ENCODE assay signal across 12 cellular contexts in genomic region chr1:185441608-185442007, GRCh38.
A peak's percentile ranks its signal among the peaks of the same experiment; 100 is the strongest.
DNase-seq lines count a peak whose midpoint lies in the region; ATAC-seq and TF ChIP-seq lines count a peak whose summit lies in the region.
"Had no signal": no experiment of that assay in that cellular context is flagged by ENCODE, and none has a peak within 500 bp of the region (broad histone marks: within the 10 kb centered on the region; RNA-seq: fewer than 3 reads in every experiment).

No MANE protein-coding gene starts in this region.

- H3K27ac ChIP-seq in GM23338 (ENCODE audit: low read depth): no peak overlapping the region
- H3K27ac ChIP-seq: WERI-Rb-1 had no signal

- H3K4me3 Mint-ChIP-seq in GM23338: no peak overlapping the region

- CTCF ChIA-PET in HEK293T (lab: Yijun Ruan, JAX): no interaction called here

- H3K27me3 ChIP-seq in GM23338 (ENCODE audit: insufficient read depth): no peaks in the 10 kb centered on the region

- TF ChIP-seq CTCF in AG10803 (conservative IDR thresholded peaks at IDR 0.05; ENCODE audit: low read length): no peak
- no peak for TF ChIP-seq CTCF in GM23338 (conservative IDR thresholded peaks at IDR 0.05; ENCODE audit: low read depth in 2 of 2)

- H3K36me3 Mint-ChIP-seq in GM23338 (ENCODE audit: low read depth): no peaks in the 10 kb centered on the region

- no peaks in the 10 kb centered on the region for H3K36me3 ChIP-seq in GM23338 (ENCODE audit: insufficient read depth)
- H3K36me3 ChIP-seq: WERI-Rb-1 had no signal

- no peak overlapping the region for H3K27ac Mint-ChIP-seq in GM23338

- H3K79me2 ChIP-seq in GM23338 (replicated peaks; ENCODE audit: insufficient read depth): no peaks in the 10 kb centered on the region

- H4K20me1 ChIP-seq in GM23338 (replicated peaks; ENCODE audit: insufficient read depth): no peaks in the 10 kb centered on the region

- peak; percentile 87 for DNase-seq in AG10803 (ENCODE audit: low read depth)
- peak; percentile 81 for DNase-seq in HS-5 (ENCODE audit: low read depth)
- DNase-seq in amniotic stem cell (lab: John Stamatoyannopoulos, UW): peak; percentile 10
- DNase-seq in left kidney (ENCODE audit: low read depth, low spot score): peak; percentile 56
- no peak for DNase-seq in HEK293T (ENCODE audit: extremely low spot score)
- DNase-seq in NCI-H2171 (lab: John Stamatoyannopoulos, UW): no peak
- no peak for DNase-seq in GM23338 (ENCODE audit: low spot score)
- DNase-seq: activated gamma-delta T cell treated with Interleukin-2 at 50 U/mL for 16 hours, left ventricle myocardium superior, NCI-H1092 had no signal

- no peaks in the 10 kb centered on the region for H3K4me1 ChIP-seq in GM23338 (ENCODE audit: insufficient read depth)

- no peaks in the 10 kb centered on the region for H3K9me3 Mint-ChIP-seq in GM23338

- H3F3A ChIP-seq in GM23338 (replicated peaks; ENCODE audit: low read depth): no peaks in the 10 kb centered on the region

- H2AFZ ChIP-seq in GM23338: no peak overlapping the region

- ATAC-seq in HG02884 (IDR thresholded peaks at IDR 0.05; ENCODE audit: unreplicated experiment) (no peak), GM23338 (no peak)
- ATAC-seq: left ventricle myocardium superior had no signal

- no peak overlapping the region for H3K4me2 ChIP-seq in GM23338

- no peaks in the 10 kb centered on the region for H3K27me3 Mint-ChIP-seq in GM23338 (ENCODE audit: insufficient read depth, low read depth, poor library complexity)

- no peaks in the 10 kb centered on the region for H3K4me1 Mint-ChIP-seq in GM23338

- POLR2A ChIA-PET in HEK293T (lab: Yijun Ruan, JAX): no interaction called here

- H3K9me2 ChIP-seq in GM23338 (ENCODE audit: insufficient read depth): peaks cover 18% of the 10 kb centered on the region

- H3K4me3 ChIP-seq in AG10803 (ENCODE audit: low read length) (no peak overlapping the region), GM23338 (no peak overlapping the region)

TF ChIP-seq in HEK293T, 16 proteins besides CTCF, POLR2A, EP300 and RAD21:
- no peak for TF ChIP-seq L3MBTL2 (conservative IDR thresholded peaks at IDR 0.05)
- no peak for TF ChIP-seq BHLHE40 (IDR thresholded peaks at IDR 0.05; ENCODE audit: borderline replicate concordance)
- TF ChIP-seq ZNF384 (IDR thresholded peaks at IDR 0.05): no peak
- TF ChIP-seq CTBP1 (IDR thresholded peaks at IDR 0.05; ENCODE audit: borderline replicate concordance): no peak
- TF ChIP-seq LEF1 (IDR thresholded peaks at IDR 0.05; ENCODE audit: borderline replicate concordance): no peak
- no peak for TF ChIP-seq FOXA1 (IDR thresholded peaks at IDR 0.05)
- TF ChIP-seq HDGF (IDR thresholded peaks at IDR 0.05; ENCODE audit: borderline replicate concordance): no peak
- TF ChIP-seq SP1 (IDR thresholded peaks at IDR 0.05): no peak
- TF ChIP-seq PKNOX1 (IDR thresholded peaks at IDR 0.05): no peak
- TF ChIP-seq NFRKB (IDR thresholded peaks at IDR 0.05): no peak
- no peak for TF ChIP-seq FOXK2 (IDR thresholded peaks at IDR 0.05)
- TF ChIP-seq SUZ12 (IDR thresholded peaks at IDR 0.05): no peak
- no peak for TF ChIP-seq TARDBP (IDR thresholded peaks at IDR 0.05)
- no peak for TF ChIP-seq ELF4 (IDR thresholded peaks at IDR 0.05)
- TF ChIP-seq ARNT (IDR thresholded peaks at IDR 0.05): no peak

TF ChIP-seq in GM23338, 12 proteins besides CTCF, POLR2A, EP300 and RAD21:
- no peak for TF ChIP-seq ZNF114 (CRISPR knock-in tag; IDR thresholded peaks at IDR 0.05)
- no peak for TF ChIP-seq ETS1 (IDR thresholded peaks at IDR 0.05)
- TF ChIP-seq EZH2 (IDR thresholded peaks at IDR 0.05; ENCODE audit: low read depth, unreplicated experiment): no peak
- TF ChIP-seq REST (IDR thresholded peaks at IDR 0.05; ENCODE audit: unreplicated experiment): no peak
- no peak for TF ChIP-seq STAT1 (IDR thresholded peaks at IDR 0.05; ENCODE audit: unreplicated experiment)
- no peak for TF ChIP-seq NANOG (IDR thresholded peaks at IDR 0.05; ENCODE audit: borderline replicate concordance)
- TF ChIP-seq ZNF331 (CRISPR knock-in tag; IDR thresholded peaks at IDR 0.05; ENCODE audit: low read depth): no peak
- no peak for TF ChIP-seq POLR2AphosphoS5 (IDR thresholded peaks at IDR 0.05; ENCODE audit: low read depth)
- no peak for TF ChIP-seq EZH2phosphoT487 (IDR thresholded peaks at IDR 0.05; ENCODE audit: unreplicated experiment)
- no peak for TF ChIP-seq JUNB (IDR thresholded peaks at IDR 0.05; ENCODE audit: unreplicated experiment)
TF ChIP-seq in GM23338: peak in this region for 0.

Comparison
In these comparisons a context has a peak if more than half of its experiments do, and no peak if none do; other contexts are left out.
1. DNase-seq: peak in AG10803 (single experiment), HS-5 (single experiment), amniotic stem cell (single experiment) and left kidney (single experiment); none in HEK293T (single experiment), NCI-H2171 (single experiment) and GM23338 (single experiment).